35 cellular contexts compared by ENCODE assay signal in the genomic region with DNA sequence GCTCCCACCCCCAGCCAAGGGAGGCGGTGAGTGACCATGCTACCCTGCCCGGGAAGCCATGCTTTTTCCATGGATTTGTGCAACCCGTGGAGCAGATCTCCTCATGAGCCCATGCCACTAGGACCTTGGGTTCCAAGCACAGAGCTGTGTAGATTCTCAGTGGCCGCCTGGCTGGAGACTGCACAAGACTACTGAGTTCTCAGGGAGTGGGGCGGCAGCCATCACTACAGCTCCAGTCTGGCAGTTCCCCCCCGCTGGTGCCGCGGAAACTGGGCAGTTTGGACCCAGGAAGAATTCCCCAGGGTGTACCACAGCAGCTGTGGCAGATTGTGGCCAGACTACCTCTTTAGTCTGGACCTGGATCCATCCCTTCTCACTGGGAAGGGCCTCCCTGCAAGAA.
A peak's percentile ranks its signal among the peaks of the same experiment; 100 is the strongest.
DNase-seq lines count a peak whose midpoint lies in the region; ATAC-seq, FAIRE-seq and TF ChIP-seq lines count a peak whose summit lies in the region.
"Had no signal": no experiment of that assay in that cellular context is flagged by ENCODE, and none has a peak within 500 bp of the region (broad histone marks: within the 10 kb centered on the region; RNA-seq: fewer than 3 reads in every experiment).

No MANE protein-coding gene starts in this region.

- TF ChIP-seq CTCF in kidney (IDR thresholded peaks at IDR 0.05; ENCODE audit: borderline replicate concordance, extremely low read depth, insufficient read depth) = no peak
- TF ChIP-seq CTCF in upper lobe of left lung (IDR thresholded peaks at IDR 0.05) = no peak

- H3K14ac ChIP-seq in trophoblast cell (ENCODE audit: low read length) = no peak overlapping the region

- H3K79me1 ChIP-seq in trophoblast cell (ENCODE audit: low read length) = no peaks in the 10 kb centered on the region

- no peak overlapping the region for H3K18ac ChIP-seq in trophoblast cell (ENCODE audit: low read length)

- H3K79me2 ChIP-seq in trophoblast cell (ENCODE audit: control insufficient read depth, insufficient read depth, low read length, poor library complexity) = no peaks in the 10 kb centered on the region

- WGBS in trophoblast cell (ENCODE audit: extremely low coverage, insufficient coverage, insufficient read length) = no CpG with 5 or more reads among the region's 8 CpGs
- WGBS in upper lobe of left lung, 2 donors = 93% methylated on average over 2 to 7 of the region's 8 CpGs
- 84 to 89% methylated on average over 8 of the region's 8 CpGs for WGBS in aorta, 2 donors

- ATAC-seq in upper lobe of left lung (ENCODE audit: low FRiP score in 2 of 2) = peak; percentile 24 to 43
- ATAC-seq in aorta (ENCODE audit: low FRiP score) = peak; percentile 41
- no peak for ATAC-seq in HG02571 (IDR thresholded peaks at IDR 0.05; ENCODE audit: unreplicated experiment)
- ATAC-seq in HG02884 (IDR thresholded peaks at IDR 0.05; ENCODE audit: unreplicated experiment) = no peak
- ATAC-seq: A549; CD8-positive, alpha-beta T cell had no signal

- H3K9ac ChIP-seq in kidney (ENCODE audit: low read length in 2 of 2) (no peak overlapping the region), trophoblast cell (ENCODE audit: low read length) (no peak overlapping the region)
- H3K9ac ChIP-seq: BLaER1; BLaER1 treated with 17β-estradiol and CSF1 and Interleukin-3, amounts not matched to agents 10 nM and 100 nM had no signal

- TF ChIP-seq POLR2A in upper lobe of left lung (IDR thresholded peaks at IDR 0.05) = no peak

- H3K9me3 ChIP-seq in kidney (ENCODE audit: control insufficient read depth in 1 of 2, low read length in 2 of 2) (no peaks in the 10 kb centered on the region), trophoblast cell (ENCODE audit: insufficient read depth, low read depth, low read length) (no peaks in the 10 kb centered on the region), upper lobe of left lung (no peaks in the 10 kb centered on the region), aorta (ENCODE audit: control insufficient read depth, low read length) (no peaks in the 10 kb centered on the region)
- H3K9me3 ChIP-seq: A549, BE2C, Caco-2 had no signal

- no peak overlapping the region for H3K4me3 ChIP-seq in kidney (ENCODE audit: low read length in 2 of 2)
- H3K4me3 ChIP-seq in trophoblast cell (ENCODE audit: low read depth, low read length) = no peak overlapping the region
- H3K4me3 ChIP-seq in upper lobe of left lung = no peak overlapping the region
- H3K4me3 ChIP-seq in aorta (ENCODE audit: low read length in 2 of 2) = no peak overlapping the region
- H3K4me3 ChIP-seq: A549; BLaER1; BLaER1 treated with 17β-estradiol and CSF1 and Interleukin-3, amounts not matched to agents 10 nM and 100 nM had no signal

- peak overlapping the region; percentile 23 for H4K12ac ChIP-seq in trophoblast cell (ENCODE audit: low read depth, low read length)

- no peak overlapping the region for H3K4me2 ChIP-seq in trophoblast cell (ENCODE audit: low read length)
- H3K4me2 ChIP-seq: A549; BLaER1; BLaER1 treated with 17β-estradiol and CSF1 and Interleukin-3, amounts not matched to agents 10 nM and 100 nM had no signal

- H2BK120ac ChIP-seq in trophoblast cell (ENCODE audit: insufficient read depth, low read length, poor library complexity) = no peak overlapping the region

- H3K36me3 ChIP-seq in kidney (ENCODE audit: control insufficient read depth in 1 of 2, insufficient read depth in 2 of 2, low read length in 2 of 2) (no peaks in the 10 kb centered on the region), trophoblast cell (ENCODE audit: control insufficient read depth in 1 of 2, insufficient read depth in 2 of 2, low read length in 2 of 2) (no peaks in the 10 kb centered on the region), upper lobe of left lung (no peaks in the 10 kb centered on the region), aorta (ENCODE audit: control insufficient read depth in 1 of 2, insufficient read depth in 2 of 2, low read length in 1 of 2) (no peaks in the 10 kb centered on the region)
- H3K36me3 ChIP-seq: BE2C; BLaER1; BLaER1 treated with 17β-estradiol and CSF1 and Interleukin-3, amounts not matched to agents 10 nM and 100 nM had no signal

- H2AFZ ChIP-seq in trophoblast cell (ENCODE audit: insufficient read depth, low read length, poor library complexity) = no peak overlapping the region

- TF ChIP-seq EP300 in upper lobe of left lung (IDR thresholded peaks at IDR 0.05) = no peak

- no peak overlapping the region for H2AK5ac ChIP-seq in trophoblast cell (ENCODE audit: low read length)

- no peak overlapping the region for H2BK12ac ChIP-seq in trophoblast cell (ENCODE audit: low read length)

- no peak overlapping the region for H3K27ac ChIP-seq in kidney (ENCODE audit: low read depth in 2 of 2, low read length in 2 of 2)
- no peak overlapping the region for H3K27ac ChIP-seq in trophoblast cell (ENCODE audit: low read depth, low read length)
- no peak overlapping the region for H3K27ac ChIP-seq in upper lobe of left lung
- no peak overlapping the region for H3K27ac ChIP-seq in aorta (ENCODE audit: low read depth in 1 of 2, low read length in 2 of 2)
- H3K27ac ChIP-seq: 22Rv1; A549; BLaER1; BLaER1 treated with 17β-estradiol and CSF1 and Interleukin-3, amounts not matched to agents 10 nM and 100 nM; C4-2B had no signal

- no peak overlapping the region for H4K91ac ChIP-seq in trophoblast cell (ENCODE audit: low read depth, low read length)

- intact Hi-C loops in kidney (cut with DNase I) = no loop called here
- intact Hi-C loops in aorta (cut with DNase I) = no loop called here

- DNase-seq in kidney (peak; percentile 33), trophoblast cell (no peak), upper lobe of left lung (peak in 1 of 2 donors; percentile 3), aorta (peak in 1 of 2 donors; percentile 15), SIG-M5 treated with dmso at 0.1 percent for 504 hours (lab: John Stamatoyannopoulos, UW; ENCODE audit: unreplicated experiment) (no peak)
- no peak for DNase-seq in activated naive CD4-positive, alpha-beta T cell treated with Interleukin-2 at 50 U/mL for 16 hours
- DNase-seq: 8988T; ACHN; AML-193; BE2C; C1 segment of cervical spinal cord; Caco-2; Calu3; CD4-positive, alpha-beta memory T cell; CD4-positive, alpha-beta T cell; CD4-positive, CD25-positive, alpha-beta regulatory T cell; CD8-positive, alpha-beta memory T cell; CD8-positive, alpha-beta T cell; COR-L47; DMS 273 treated with DMSO at 0.1 percent for 48 hours; DMS153; DMS53; DMS79; DMS79 treated with DMSO at 0.1 percent for 48 hours; DND-41; EL had no signal

- H3K23ac ChIP-seq in trophoblast cell (ENCODE audit: low read length) = no peak overlapping the region

- H4K8ac ChIP-seq in trophoblast cell (ENCODE audit: low read depth, low read length) = no peak overlapping the region

- FAIRE-seq in kidney (lab: Jason Lieb, UNC) = no peak
- FAIRE-seq: A204.1, A549, D721Med had no signal

- no peak overlapping the region for H3K4ac ChIP-seq in trophoblast cell (ENCODE audit: low read depth, low read length)

- H3K27me3 ChIP-seq in trophoblast cell (ENCODE audit: insufficient read depth, low read length) (no peaks in the 10 kb centered on the region), upper lobe of left lung (no peaks in the 10 kb centered on the region), aorta (ENCODE audit: control insufficient read depth in 1 of 2, insufficient read depth in 2 of 2, low read length in 1 of 2) (no peaks in the 10 kb centered on the region)
- H3K27me3 ChIP-seq: BE2C; BLaER1; BLaER1 treated with 17β-estradiol and CSF1 and Interleukin-3, amounts not matched to agents 10 nM and 100 nM had no signal

- no peaks in the 10 kb centered on the region for H3K4me1 ChIP-seq in kidney (ENCODE audit: control insufficient read depth in 1 of 2, insufficient read depth in 1 of 2, low read depth in 1 of 2, low read length in 2 of 2)
- no peaks in the 10 kb centered on the region for H3K4me1 ChIP-seq in trophoblast cell (ENCODE audit: control insufficient read depth in 1 of 2, insufficient read depth in 2 of 2, low read length in 2 of 2)
- H3K4me1 ChIP-seq in upper lobe of left lung = no peaks in the 10 kb centered on the region
- no peaks in the 10 kb centered on the region for H3K4me1 ChIP-seq in aorta (ENCODE audit: control insufficient read depth in 1 of 2, insufficient read depth in 2 of 2, low read length in 2 of 2)
- H3K4me1 ChIP-seq: A549, BE2C, Caco-2 had no signal

- H2BK5ac ChIP-seq in trophoblast cell (ENCODE audit: low read depth, low read length, poor library complexity) = no peak overlapping the region

Comparison
In these comparisons a context has a peak if more than half of its experiments do, and no peak if none do; other contexts are left out.
1. ATAC-seq: peak in upper lobe of left lung (2 of 2) and aorta (single experiment); none in HG02571 (single experiment) and HG02884 (single experiment).